ENCODE assay signal across 22 cellular contexts in genomic region chr6:111939902-111940301, GRCh38.
A peak's percentile ranks its signal among the peaks of the same experiment; 100 is the strongest.
DNase-seq lines count a peak whose midpoint lies in the region; ATAC-seq and TF ChIP-seq lines count a peak whose summit lies in the region.
"Had no signal": no experiment of that assay in that cellular context is flagged by ENCODE, and none has a peak within 500 bp of the region (broad histone marks: within the 10 kb centered on the region; RNA-seq: fewer than 3 reads in every experiment).

No MANE protein-coding gene starts in this region.

- H2AFZ ChIP-seq in GM23338, result 0 out of 2 replicates have a peak overlapping the region, but pooled peaks have one; percentile 32

- DNase-seq in GM23338 (ENCODE audit: low spot score) (no peak), NOMO-1 treated with DMSO at 0.1 percent for 48 hours (lab: John Stamatoyannopoulos, UW; ENCODE audit: unreplicated experiment) (peak; percentile 84), astrocyte of the spinal cord (ENCODE audit: low read depth, low spot score) (peak; percentile 27), skeletal muscle cell (ENCODE audit: low read depth) (peak; percentile 51), heart right ventricle (no peak), left lung (no peak), DMS 273 treated with DMSO at 0.1 percent for 48 hours (lab: John Stamatoyannopoulos, UW) (no peak), esophagus squamous epithelium (lab: John Stamatoyannopoulos, UW) (no peak)
- DNase-seq: Calu3; CD4-positive, alpha-beta T cell; DND-41; GF-D8; H7; MG63; NCI-H1417 treated with DMSO at 0.1 percent for 48 hours; NCI-H2029 treated with DMSO at 0.1 percent for 48 hours; NCI-H345; NCI-H526 treated with DMSO at 0.1 percent for 48 hours; NK-92 treated with Interleukin-12 subunit alpha and Interleukin-12 subunit beta, amount 100 ng/mL, for 24 hours; SHP77 had no signal

- H3K27me3 Mint-ChIP-seq in GM23338 (ENCODE audit: insufficient read depth, low read depth, poor library complexity), result peaks cover 3% of the 10 kb centered on the region
- H3K27me3 Mint-ChIP-seq: CD4-positive, alpha-beta T cell had no signal

- 0 out of 2 replicates have a peak, but pooled peaks cover 3% of the 10 kb centered on the region for H3K36me3 ChIP-seq in GM23338 (ENCODE audit: insufficient read depth)
- no peaks in the 10 kb centered on the region for H3K36me3 ChIP-seq in heart right ventricle
- no peaks in the 10 kb centered on the region for H3K36me3 ChIP-seq in left lung
- H3K36me3 ChIP-seq in esophagus squamous epithelium, result no peaks in the 10 kb centered on the region
- H3K36me3 ChIP-seq: MG63 had no signal

- peaks cover 0 to 11% (median 4%) of the 10 kb centered on the region in 11 donors for H3K9me3 ChIP-seq in heart right ventricle
- H3K9me3 ChIP-seq in left lung, result no peaks in the 10 kb centered on the region
- H3K9me3 ChIP-seq in esophagus squamous epithelium, result no peaks in the 10 kb centered on the region

- no peaks in the 10 kb centered on the region for H4K20me1 ChIP-seq in GM23338 (replicated peaks; ENCODE audit: insufficient read depth)

- H3K27ac ChIP-seq in GM23338 (ENCODE audit: low read depth), result no peak overlapping the region
- no peak overlapping the region for H3K27ac ChIP-seq in heart right ventricle
- H3K27ac ChIP-seq in left lung, result no peak overlapping the region
- no peak overlapping the region for H3K27ac ChIP-seq in esophagus squamous epithelium
- H3K27ac ChIP-seq: KMS-11 had no signal

- no peaks in the 10 kb centered on the region for H3K79me2 ChIP-seq in GM23338 (replicated peaks; ENCODE audit: insufficient read depth)

- no peak for TF ChIP-seq CTCF in GM23338 (conservative IDR thresholded peaks at IDR 0.05; ENCODE audit: low read depth in 2 of 2)
- no peak for TF ChIP-seq CTCF in astrocyte of the spinal cord (IDR thresholded peaks at IDR 0.05; ENCODE audit: low read depth, low read length)
- no peak for TF ChIP-seq CTCF in heart right ventricle (IDR thresholded peaks at IDR 0.05)
- no peak for TF ChIP-seq CTCF in left lung (IDR thresholded peaks at IDR 0.05)
- TF ChIP-seq CTCF in esophagus squamous epithelium (IDR thresholded peaks at IDR 0.05), result no peak

- H3F3A ChIP-seq in GM23338 (replicated peaks; ENCODE audit: low read depth), result no peaks in the 10 kb centered on the region

- H3K27ac Mint-ChIP-seq in GM23338, result no peak overlapping the region
- H3K27ac Mint-ChIP-seq: CD4-positive, alpha-beta T cell had no signal

- H3K4me2 ChIP-seq in GM23338, result no peak overlapping the region
- H3K4me2 ChIP-seq: KMS-11 had no signal

- ATAC-seq in GM23338 (no peak), heart right ventricle (no peak), left lung (no peak)
- ATAC-seq: Panc1 had no signal

- H3K4me3 ChIP-seq in GM23338, result no peak overlapping the region
- H3K4me3 ChIP-seq in astrocyte of the spinal cord (ENCODE audit: low read depth, low read length), result no peak overlapping the region
- H3K4me3 ChIP-seq in skeletal muscle cell (ENCODE audit: low read depth, low read length), result no peak overlapping the region
- H3K4me3 ChIP-seq in heart right ventricle, result no peak overlapping the region
- H3K4me3 ChIP-seq in left lung, result no peak overlapping the region
- H3K4me3 ChIP-seq in esophagus squamous epithelium, result no peak overlapping the region
- H3K4me3 ChIP-seq: MG63 had no signal

- H3K27me3 ChIP-seq in GM23338 (ENCODE audit: insufficient read depth) (no peaks in the 10 kb centered on the region), heart right ventricle (peaks cover 0 to 1% (median 0%) of the 10 kb centered on the region in 7 donors), left lung (no peaks in the 10 kb centered on the region), esophagus squamous epithelium (peaks cover 0 to 14% (median 0%) of the 10 kb centered on the region in 4 donors)
- H3K27me3 ChIP-seq: MG63 had no signal

- H3K4me1 ChIP-seq in GM23338 (ENCODE audit: insufficient read depth) (0 out of 2 replicates have a peak, but pooled peaks cover 5% of the 10 kb centered on the region), heart right ventricle (peaks cover 0 to 36% (median 0%) of the 10 kb centered on the region in 9 donors), left lung (peaks cover 0 to 16% of the 10 kb centered on the region in 2 donors), esophagus squamous epithelium (no peaks in the 10 kb centered on the region)

- intact Hi-C loops in heart right ventricle (cut with DNase I), result no loop called here
- intact Hi-C loops in left lung (cut with DNase I), result no loop called here
- intact Hi-C loops in esophagus squamous epithelium (cut with DNase I), result no loop called here

- H3K36me3 Mint-ChIP-seq in GM23338 (ENCODE audit: low read depth), result peaks cover 4% of the 10 kb centered on the region; the same call in 2 of the 3 replicates

- H3K4me3 Mint-ChIP-seq in GM23338, result no peak overlapping the region
- H3K4me3 Mint-ChIP-seq: CD4-positive, alpha-beta T cell had no signal

- H3K9me2 ChIP-seq in GM23338 (ENCODE audit: insufficient read depth), result peaks cover 14% of the 10 kb centered on the region

- 55 to 62% methylated on average over 2 of the region's 2 CpGs for WGBS in heart right ventricle, 2 donors
- 51 to 68% methylated on average over 2 of the region's 2 CpGs for WGBS in esophagus squamous epithelium, 2 donors

- in situ Hi-C loops in astrocyte of the spinal cord (cut with HindIII; ENCODE audit: low sequenced_read_pairs), result no loop called here

- H3K4me1 Mint-ChIP-seq in GM23338, result peaks cover 13% of the 10 kb centered on the region; the same call in 2 of the 3 replicates

- no peak for TF ChIP-seq POLR2A in esophagus squamous epithelium (IDR thresholded peaks at IDR 0.05)

- H3K9me3 Mint-ChIP-seq in GM23338, result peaks cover 3% of the 10 kb centered on the region; the same call in 2 of the 3 replicates

TF ChIP-seq in GM23338, 12 proteins besides CTCF, POLR2A, EP300 and RAD21:
- TF ChIP-seq ZNF331 (CRISPR knock-in tag; IDR thresholded peaks at IDR 0.05; ENCODE audit: low read depth), result no peak
TF ChIP-seq in GM23338: peak in this region for 0.

Comparison
In these comparisons a context has a peak if more than half of its experiments do, and no peak if none do; other contexts are left out.
1. DNase-seq: peak in NOMO-1 treated with DMSO at 0.1 percent for 48 hours (single experiment), astrocyte of the spinal cord (single experiment) and skeletal muscle cell (single experiment); none in GM23338 (single experiment), heart right ventricle (0 of 2), left lung (0 of 2), DMS 273 treated with DMSO at 0.1 percent for 48 hours (single experiment) and esophagus squamous epithelium (single experiment).